In the genomic region with DNA sequence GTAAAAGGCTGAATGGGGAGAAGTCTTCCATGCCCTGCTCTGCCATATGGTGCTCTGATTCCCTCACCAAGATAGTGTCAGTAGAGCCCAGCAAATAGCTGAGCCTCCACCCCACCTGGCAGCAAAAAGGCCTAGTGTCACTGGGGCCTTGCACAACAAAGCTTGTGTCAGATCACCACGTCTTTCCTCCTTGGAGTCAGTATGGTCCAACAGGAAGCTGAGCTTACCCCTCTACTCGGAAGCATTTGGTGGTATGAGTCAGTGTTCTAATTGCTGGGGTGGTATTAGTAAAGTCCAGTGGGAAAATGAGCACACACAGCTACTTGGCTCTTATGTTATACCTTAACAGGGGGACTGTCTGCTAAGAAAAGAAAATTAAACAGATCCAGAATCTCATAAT, we compare ENCODE assay signal across 18 cellular contexts. TPM values are rescaled to one million over a fixed set of nuclear protein-coding genes. Genes with fewer than 3 reads are reported as not detected.
A peak's percentile ranks its signal among the peaks of the same experiment; 100 is the strongest.
DNase-seq lines count a peak whose midpoint lies in the region; ATAC-seq, FAIRE-seq and TF ChIP-seq lines count a peak whose summit lies in the region.
"Had no signal": no experiment of that assay in that cellular context is flagged by ENCODE, and none has a peak within 500 bp of the region (broad histone marks: within the 10 kb centered on the region; RNA-seq: fewer than 3 reads in every experiment).

No MANE protein-coding gene starts in this region.

- ATAC-seq in heart left ventricle: no peak
- ATAC-seq: activated CD8-positive, alpha-beta memory T cell treated with anti-CD3 and anti-CD28 coated beads, Interleukin-2, amount 10 ng/mL, durations not matched to agents 7 days and 5 days; effector memory CD8-positive, alpha-beta T cell had no signal

- no peaks in the 10 kb centered on the region for H3K9me3 ChIP-seq in heart left ventricle
- no peaks in the 10 kb centered on the region for H3K9me3 ChIP-seq in small intestine (ENCODE audit: control insufficient read depth, low read depth)
- H3K9me3 ChIP-seq: suprapubic skin had no signal

- 40 to 57% (median 49%) methylated on average over 2 of the region's 2 CpGs for WGBS in heart left ventricle, 4 donors
- 51 to 66% (median 61%) methylated on average over 2 of the region's 2 CpGs for WGBS in small intestine, 3 donors

- no peaks in the 10 kb centered on the region for H3K4me1 ChIP-seq in heart left ventricle
- no peaks in the 10 kb centered on the region for H3K4me1 ChIP-seq in small intestine (ENCODE audit: control insufficient read depth in 2 of 2, insufficient read depth in 1 of 2, low read depth in 1 of 2, low read length in 1 of 2)
- H3K4me1 ChIP-seq: suprapubic skin had no signal

- intact Hi-C loops in heart left ventricle (cut with DNase I): no loop called here

- no peak overlapping the region for H3K4me3 ChIP-seq in fibroblast of pulmonary artery (replicated peaks; ENCODE audit: low read depth, low read length)
- H3K4me3 ChIP-seq in heart left ventricle: no peak overlapping the region
- no peak overlapping the region for H3K4me3 ChIP-seq in small intestine (ENCODE audit: low read depth in 1 of 2, low read length in 2 of 2)
- H3K4me3 ChIP-seq: suprapubic skin had no signal

- TF ChIP-seq POLR2A in heart left ventricle (IDR thresholded peaks at IDR 0.05): no peak

- no peak for FAIRE-seq in small intestine (lab: Jason Lieb, UNC)
- FAIRE-seq: urothelium cell line had no signal

- DNase-seq in AG08395 (ENCODE audit: low spot score) (peak; percentile 5), HS-5 (ENCODE audit: low read depth) (peak; percentile 14), RPMI7951 (ENCODE audit: low read depth) (peak; percentile 8), fibroblast of pulmonary artery (ENCODE audit: low read depth) (peak; percentile 20), NCI-H2029 (lab: John Stamatoyannopoulos, UW) (no peak), globus pallidus (ENCODE audit: low spot score) (no peak), heart left ventricle (no peak), small intestine (no peak)
- DNase-seq: activated CD8-positive, alpha-beta memory T cell treated with anti-CD3 and anti-CD28 coated beads, Interleukin-2, amount 10 ng/mL, durations not matched to agents 7 days and 5 days; effector memory CD8-positive, alpha-beta T cell; GOT3; KG1; naive B cell; NCI-H1105; NCI-H510A; stimulated activated CD4-positive, alpha-beta T cell treated with anti-CD3 and anti-CD28 coated beads, Interleukin-15, amount 100 ng/mL, for 24 hours had no signal

- H3K36me3 ChIP-seq in heart left ventricle (no peaks in the 10 kb centered on the region), small intestine (ENCODE audit: control insufficient read depth in 2 of 2, insufficient read depth in 2 of 2, low read length in 2 of 2) (no peaks in the 10 kb centered on the region)
- H3K36me3 ChIP-seq: suprapubic skin had no signal

- H3K27ac ChIP-seq in heart left ventricle: no peak overlapping the region
- H3K27ac ChIP-seq in small intestine (ENCODE audit: low read depth in 1 of 2, low read length in 1 of 2): no peak overlapping the region
- H3K27ac ChIP-seq: suprapubic skin had no signal

- peaks cover 0 to 3% (median 0%) of the 10 kb centered on the region in 9 donors for H3K27me3 ChIP-seq in heart left ventricle
- peaks cover 0 to 4% of the 10 kb centered on the region in 2 donors for H3K27me3 ChIP-seq in small intestine (ENCODE audit: control insufficient read depth in 2 of 2, insufficient read depth in 2 of 2, low read length in 2 of 2)

- TF ChIP-seq CTCF in fibroblast of pulmonary artery (IDR thresholded peaks at IDR 0.05; ENCODE audit: low read length, missing control alignments) (no peak), heart left ventricle (IDR thresholded peaks at IDR 0.05) (no peak)

RNA-seq across cellular contexts. Expression of a gene that starts 18.7 kb away (rescaled TPM):
- total RNA-seq in RPMI7951 (2014; rRNA removed; shearing (Covaris generic)): 5.3 and 6.2 TPM in 2 replicates
- 10 to 100 TPM in 7 of 9 donors, 1 to 10 TPM in 2; 4.7 to 25.3 (median 19.0) TPM for total RNA-seq in heart left ventricle
- polyA plus RNA-seq in heart left ventricle: 1 to 10 TPM; 4.1 to 7.3 TPM
- 1 to 10 TPM; 1.3 to 4.7 (median 1.6) TPM for polyA plus RNA-seq in small intestine

Comparison
In these comparisons a context has a peak if more than half of its experiments do, and no peak if none do; other contexts are left out.
1. DNase-seq: peak in AG08395 (single experiment), HS-5 (single experiment), RPMI7951 (single experiment) and fibroblast of pulmonary artery (single experiment); none in NCI-H2029 (single experiment), globus pallidus (single experiment), heart left ventricle (0 of 5) and small intestine (single experiment).